In the genomic region with DNA sequence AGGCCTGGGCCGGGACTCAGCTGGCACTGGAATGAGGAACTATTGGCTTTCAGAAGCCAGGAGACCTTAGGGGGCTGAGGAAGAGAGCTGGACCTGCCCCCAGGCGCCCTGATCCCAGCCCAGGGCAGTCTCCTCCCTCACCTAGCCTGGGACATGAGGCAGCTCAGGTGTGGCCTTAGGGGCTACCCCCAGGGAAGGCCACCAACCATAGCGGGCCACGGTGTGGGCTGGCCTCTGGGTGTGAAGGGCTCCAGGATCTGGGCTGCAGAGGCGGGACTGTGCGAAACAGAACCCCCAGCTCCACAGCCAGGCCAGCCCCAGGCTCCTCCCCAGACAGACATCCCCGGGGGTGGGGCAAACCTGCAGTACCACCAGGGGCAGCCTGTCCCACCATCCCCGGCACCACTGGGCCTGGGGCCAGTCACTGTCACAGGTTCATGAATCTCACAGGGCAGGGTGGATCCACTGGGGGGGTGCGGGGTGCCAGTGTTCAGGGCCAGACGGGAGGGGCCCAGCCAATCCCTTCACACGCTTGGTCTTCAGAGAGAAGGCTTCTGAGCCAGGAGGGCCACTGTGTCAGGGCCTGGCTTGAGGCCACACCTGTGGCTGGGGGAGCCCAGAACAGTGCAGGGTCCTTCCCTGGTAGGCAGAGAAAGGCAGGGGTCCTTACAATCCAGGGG, we compare ENCODE assay signal across 1 cellular context.
TF ChIP-seq lines count a peak whose summit lies in the region.

No MANE protein-coding gene starts in this region.

TF ChIP-seq in HepG2, 621 proteins besides CTCF, POLR2A, EP300 and RAD21:
- TF ChIP-seq DMAP1 (CRISPR knock-in tag; IDR thresholded peaks at IDR 0.05): no peak
- peak; percentile 47 for TF ChIP-seq AGO2 (optimal IDR thresholded peaks at IDR 0.05; ENCODE audit: low read depth, low read length)
- TF ChIP-seq, protein P1, sequence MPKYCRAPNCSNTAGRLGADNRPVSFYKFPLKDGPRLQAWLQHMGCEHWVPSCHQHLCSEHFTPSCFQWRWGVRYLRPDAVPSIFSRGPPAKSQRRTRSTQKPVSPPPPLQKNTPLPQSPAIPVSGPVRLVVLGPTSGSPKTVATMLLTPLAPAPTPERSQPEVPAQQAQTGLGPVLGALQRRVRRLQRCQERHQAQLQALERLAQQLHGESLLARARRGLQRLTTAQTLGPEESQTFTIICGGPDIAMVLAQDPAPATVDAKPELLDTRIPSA (CRISPR knock-in tag; IDR thresholded peaks at IDR 0.05; ENCODE audit: borderline replicate concordance): no peak
- peak; percentile 29; the same call in 1 of the 2 replicates for TF ChIP-seq RBFOX2 (IDR thresholded peaks at IDR 0.05; ENCODE audit: low read depth, low read length)
- no peak for TF ChIP-seq KLF15 (CRISPR knock-in tag; IDR thresholded peaks at IDR 0.05; ENCODE audit: borderline replicate concordance)
- TF ChIP-seq HNRNPL (IDR thresholded peaks at IDR 0.05; ENCODE audit: low read depth, low read length): 0 out of 2 replicates have a peak, but pooled peaks have one; percentile 42
- TF ChIP-seq, protein P2, sequence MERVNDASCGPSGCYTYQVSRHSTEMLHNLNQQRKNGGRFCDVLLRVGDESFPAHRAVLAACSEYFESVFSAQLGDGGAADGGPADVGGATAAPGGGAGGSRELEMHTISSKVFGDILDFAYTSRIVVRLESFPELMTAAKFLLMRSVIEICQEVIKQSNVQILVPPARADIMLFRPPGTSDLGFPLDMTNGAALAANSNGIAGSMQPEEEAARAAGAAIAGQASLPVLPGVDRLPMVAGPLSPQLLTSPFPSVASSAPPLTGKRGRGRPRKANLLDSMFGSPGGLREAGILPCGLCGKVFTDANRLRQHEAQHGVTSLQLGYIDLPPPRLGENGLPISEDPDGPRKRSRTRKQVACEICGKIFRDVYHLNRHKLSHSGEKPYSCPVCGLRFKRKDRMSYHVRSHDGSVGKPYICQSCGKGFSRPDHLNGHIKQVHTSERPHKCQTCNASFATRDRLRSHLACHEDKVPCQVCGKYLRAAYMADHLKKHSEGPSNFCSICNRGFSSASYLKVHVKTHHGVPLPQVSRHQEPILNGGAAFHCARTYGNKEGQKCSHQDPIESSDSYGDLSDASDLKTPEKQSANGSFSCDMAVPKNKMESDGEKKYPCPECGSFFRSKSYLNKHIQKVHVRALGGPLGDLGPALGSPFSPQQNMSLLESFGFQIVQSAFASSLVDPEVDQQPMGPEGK (CRISPR knock-in tag; IDR thresholded peaks at IDR 0.05): peak; percentile 48; the same call in 1 of the 2 replicates
- TF ChIP-seq, protein P3, sequence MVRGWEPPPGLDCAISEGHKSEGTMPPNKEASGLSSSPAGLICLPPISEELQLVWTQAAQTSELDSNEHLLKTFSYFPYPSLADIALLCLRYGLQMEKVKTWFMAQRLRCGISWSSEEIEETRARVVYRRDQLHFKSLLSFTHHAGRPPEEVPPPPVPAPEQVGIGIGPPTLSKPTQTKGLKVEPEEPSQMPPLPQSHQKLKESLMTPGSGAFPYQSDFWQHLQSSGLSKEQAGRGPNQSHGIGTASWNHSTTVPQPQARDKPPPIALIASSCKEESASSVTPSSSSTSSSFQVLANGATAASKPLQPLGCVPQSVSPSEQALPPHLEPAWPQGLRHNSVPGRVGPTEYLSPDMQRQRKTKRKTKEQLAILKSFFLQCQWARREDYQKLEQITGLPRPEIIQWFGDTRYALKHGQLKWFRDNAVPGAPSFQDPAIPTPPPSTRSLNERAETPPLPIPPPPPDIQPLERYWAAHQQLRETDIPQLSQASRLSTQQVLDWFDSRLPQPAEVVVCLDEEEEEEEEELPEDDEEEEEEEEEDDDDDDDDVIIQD (CRISPR knock-in tag; IDR thresholded peaks at IDR 0.05; ENCODE audit: low read depth): no peak
- TF ChIP-seq, protein P4, sequence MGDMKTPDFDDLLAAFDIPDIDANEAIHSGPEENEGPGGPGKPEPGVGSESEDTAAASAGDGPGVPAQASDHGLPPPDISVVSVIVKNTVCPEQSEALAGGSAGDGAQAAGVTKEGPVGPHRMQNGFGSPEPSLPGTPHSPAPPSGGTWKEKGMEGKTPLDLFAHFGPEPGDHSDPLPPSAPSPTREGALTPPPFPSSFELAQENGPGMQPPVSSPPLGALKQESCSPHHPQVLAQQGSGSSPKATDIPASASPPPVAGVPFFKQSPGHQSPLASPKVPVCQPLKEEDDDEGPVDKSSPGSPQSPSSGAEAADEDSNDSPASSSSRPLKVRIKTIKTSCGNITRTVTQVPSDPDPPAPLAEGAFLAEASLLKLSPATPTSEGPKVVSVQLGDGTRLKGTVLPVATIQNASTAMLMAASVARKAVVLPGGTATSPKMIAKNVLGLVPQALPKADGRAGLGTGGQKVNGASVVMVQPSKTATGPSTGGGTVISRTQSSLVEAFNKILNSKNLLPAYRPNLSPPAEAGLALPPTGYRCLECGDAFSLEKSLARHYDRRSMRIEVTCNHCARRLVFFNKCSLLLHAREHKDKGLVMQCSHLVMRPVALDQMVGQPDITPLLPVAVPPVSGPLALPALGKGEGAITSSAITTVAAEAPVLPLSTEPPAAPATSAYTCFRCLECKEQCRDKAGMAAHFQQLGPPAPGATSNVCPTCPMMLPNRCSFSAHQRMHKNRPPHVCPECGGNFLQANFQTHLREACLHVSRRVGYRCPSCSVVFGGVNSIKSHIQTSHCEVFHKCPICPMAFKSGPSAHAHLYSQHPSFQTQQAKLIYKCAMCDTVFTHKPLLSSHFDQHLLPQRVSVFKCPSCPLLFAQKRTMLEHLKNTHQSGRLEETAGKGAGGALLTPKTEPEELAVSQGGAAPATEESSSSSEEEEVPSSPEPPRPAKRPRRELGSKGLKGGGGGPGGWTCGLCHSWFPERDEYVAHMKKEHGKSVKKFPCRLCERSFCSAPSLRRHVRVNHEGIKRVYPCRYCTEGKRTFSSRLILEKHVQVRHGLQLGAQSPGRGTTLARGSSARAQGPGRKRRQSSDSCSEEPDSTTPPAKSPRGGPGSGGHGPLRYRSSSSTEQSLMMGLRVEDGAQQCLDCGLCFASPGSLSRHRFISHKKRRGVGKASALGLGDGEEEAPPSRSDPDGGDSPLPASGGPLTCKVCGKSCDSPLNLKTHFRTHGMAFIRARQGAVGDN (CRISPR knock-in tag; IDR thresholded peaks at IDR 0.05): 0 out of 2 replicates have a peak, but pooled peaks have one; percentile 28
- no peak for TF ChIP-seq SALL1 (CRISPR knock-in tag; IDR thresholded peaks at IDR 0.05)
- no peak for TF ChIP-seq KDM6A (CRISPR knock-in tag; IDR thresholded peaks at IDR 0.05; ENCODE audit: low read depth)
- TF ChIP-seq FOXC1 (CRISPR knock-in tag; IDR thresholded peaks at IDR 0.05; ENCODE audit: borderline replicate concordance): no peak
- TF ChIP-seq ZFX (CRISPR knock-in tag; IDR thresholded peaks at IDR 0.05; ENCODE audit: low read depth): 0 out of 2 replicates have a peak, but pooled peaks have one; percentile 10
- TF ChIP-seq ZNF253 (CRISPR knock-in tag; IDR thresholded peaks at IDR 0.05; ENCODE audit: borderline replicate concordance): no peak
- no peak for TF ChIP-seq ZBTB8A (CRISPR knock-in tag; IDR thresholded peaks at IDR 0.05; ENCODE audit: borderline replicate concordance, low read depth)
- TF ChIP-seq PRPF4 (IDR thresholded peaks at IDR 0.05; ENCODE audit: low read depth, low read length, poor library complexity, severe bottlenecking): no peak
- TF ChIP-seq, protein P5, sequence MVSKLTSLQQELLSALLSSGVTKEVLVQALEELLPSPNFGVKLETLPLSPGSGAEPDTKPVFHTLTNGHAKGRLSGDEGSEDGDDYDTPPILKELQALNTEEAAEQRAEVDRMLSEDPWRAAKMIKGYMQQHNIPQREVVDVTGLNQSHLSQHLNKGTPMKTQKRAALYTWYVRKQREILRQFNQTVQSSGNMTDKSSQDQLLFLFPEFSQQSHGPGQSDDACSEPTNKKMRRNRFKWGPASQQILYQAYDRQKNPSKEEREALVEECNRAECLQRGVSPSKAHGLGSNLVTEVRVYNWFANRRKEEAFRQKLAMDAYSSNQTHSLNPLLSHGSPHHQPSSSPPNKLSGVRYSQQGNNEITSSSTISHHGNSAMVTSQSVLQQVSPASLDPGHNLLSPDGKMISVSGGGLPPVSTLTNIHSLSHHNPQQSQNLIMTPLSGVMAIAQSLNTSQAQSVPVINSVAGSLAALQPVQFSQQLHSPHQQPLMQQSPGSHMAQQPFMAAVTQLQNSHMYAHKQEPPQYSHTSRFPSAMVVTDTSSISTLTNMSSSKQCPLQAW (CRISPR knock-in tag; IDR thresholded peaks at IDR 0.05): no peak
- no peak for TF ChIP-seq RARG (CRISPR knock-in tag; IDR thresholded peaks at IDR 0.05; ENCODE audit: low read depth)
TF ChIP-seq in HepG2: peak in this region for 6.
